In the genomic region with DNA sequence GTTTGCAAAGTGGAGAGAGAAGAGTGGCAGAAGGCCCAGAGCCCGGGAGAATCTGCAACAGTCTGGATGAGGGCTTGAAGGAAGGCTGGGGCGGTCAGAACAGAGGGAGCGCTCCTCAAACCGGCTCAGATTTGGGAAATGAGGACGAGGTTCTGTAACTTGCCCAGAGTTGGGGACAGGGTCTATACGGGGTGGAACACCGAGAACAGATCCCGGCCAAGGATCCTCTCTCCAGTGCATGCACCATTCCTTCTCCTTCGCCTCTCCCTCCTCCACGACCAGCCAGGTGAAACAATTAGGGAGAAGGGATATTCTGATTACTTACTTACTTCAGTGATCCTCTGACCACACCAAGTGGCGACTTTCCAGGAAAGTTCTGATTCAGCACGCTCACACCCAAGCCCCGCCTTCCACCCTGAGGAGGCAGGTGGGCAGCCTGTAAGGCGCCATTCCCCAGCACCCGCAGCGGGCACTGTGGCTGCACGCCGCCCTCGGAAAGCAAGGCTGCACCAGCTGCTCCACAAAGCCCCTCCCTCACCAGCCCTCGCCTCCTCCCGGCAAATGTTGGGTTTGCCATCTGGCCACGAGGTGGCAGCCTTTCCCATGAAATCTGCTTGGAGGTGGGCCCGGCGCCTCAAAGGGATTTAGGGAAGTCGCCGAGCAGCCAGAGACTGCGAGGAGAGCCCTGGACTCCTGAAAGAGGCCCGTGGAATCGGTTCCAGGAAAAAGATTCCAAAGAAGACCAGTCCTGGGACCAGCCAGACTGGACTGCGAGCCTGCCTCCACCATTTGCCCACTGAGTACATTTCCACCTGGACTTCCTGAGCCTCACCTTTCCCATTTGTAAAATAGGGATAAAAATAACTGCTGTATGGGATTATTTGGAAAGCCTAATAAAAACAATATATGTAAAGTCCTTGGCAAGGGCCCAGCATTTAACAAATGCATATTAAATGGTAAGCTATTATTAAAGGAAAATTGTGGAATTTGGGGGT, we compare ENCODE assay signal across 8 cellular contexts. TPM values are rescaled to one million over a fixed set of nuclear protein-coding genes. Genes with fewer than 3 reads are reported as not detected.
A peak's percentile ranks its signal among the peaks of the same experiment; 100 is the strongest.
DNase-seq lines count a peak whose midpoint lies in the region; ATAC-seq and TF ChIP-seq lines count a peak whose summit lies in the region.

No MANE protein-coding gene starts in this region.

- H3K4me1 ChIP-seq in mucosa of rectum (ENCODE audit: control insufficient read depth in 2 of 2, insufficient read depth in 2 of 2, low read length in 2 of 2) = peaks cover 11 to 15% of the 10 kb centered on the region in 2 donors

- DNase-seq in D341Med (ENCODE audit: low spot score) (peak; percentile 91), HUDEP-2 (lab: John Stamatoyannopoulos, UW; ENCODE audit: unreplicated experiment in 76 of 76) (peak in 59 of 76 experiments; percentile 1 to 71 (median 32)), NOMO-1 treated with dmso at 0.1 percent for 144 hours (lab: John Stamatoyannopoulos, UW; ENCODE audit: unreplicated experiment) (peak; percentile 56), epithelial cell of proximal tubule (ENCODE audit: low read depth) (peak; percentile 59)
- DNase-seq in activated CD8-positive, alpha-beta memory T cell treated with anti-CD3 and anti-CD28 coated beads, Interleukin-2, amount 50 U/mL, for 48 hours = peak; percentile 87
- DNase-seq in stimulated activated CD8-positive, alpha-beta memory T cell treated with anti-CD3 and anti-CD28 coated beads, Interleukin-4, amount 100 ng/mL, for 1 hour (ENCODE audit: low read depth in 2 of 2, low spot score in 1 of 2) = peak; percentile 19 to 28

- H3K36me3 ChIP-seq in mucosa of rectum (ENCODE audit: control insufficient read depth in 2 of 2, insufficient read depth in 2 of 2, low read length in 2 of 2) = no peaks in the 10 kb centered on the region

- H3K4me3 ChIP-seq in epithelial cell of proximal tubule (ENCODE audit: low read depth, low read length) (peak overlapping the region; percentile 40), mucosa of rectum (ENCODE audit: low read length in 2 of 2) (peak overlapping the region; percentile 50 to 67)

- H3K27me3 ChIP-seq in mucosa of rectum (ENCODE audit: control insufficient read depth in 2 of 2, insufficient read depth in 2 of 2, low read length in 2 of 2) = no peaks in the 10 kb centered on the region

- TF ChIP-seq CTCF in epithelial cell of proximal tubule (conservative IDR thresholded peaks at IDR 0.05; ENCODE audit: low read depth, low read length) = peak; percentile 91

- ATAC-seq in GM21447 (IDR thresholded peaks at IDR 0.05; ENCODE audit: unreplicated experiment) = peak; percentile 91

- no peak overlapping the region for H3K27ac ChIP-seq in mucosa of rectum (ENCODE audit: low read depth in 2 of 2, low read length in 2 of 2)

- H3K9ac ChIP-seq in mucosa of rectum (ENCODE audit: low read depth in 1 of 2, low read length in 2 of 2) = peak overlapping the region; percentile 6 to 32

- H3K9me3 ChIP-seq in mucosa of rectum (ENCODE audit: control insufficient read depth in 2 of 2, low read length in 2 of 2) = no peaks in the 10 kb centered on the region

RNA-seq across cellular contexts. Expression of a gene that starts 22.2 kb away (rescaled TPM):
- total RNA-seq in epithelial cell of proximal tubule = 87.2 and 94.5 TPM in 2 replicates

Comparison
In these comparisons a context has a peak if more than half of its experiments do, and no peak if none do; other contexts are left out.
1. DNase-seq: peak in every context shown above with its lines; median percentile 91 in D341Med; 87 in activated CD8-positive, alpha-beta memory T cell treated with anti-CD3 and anti-CD28 coated beads, Interleukin-2, amount 50 U/mL, for 48 hours; 59 in epithelial cell of proximal tubule; 56 in NOMO-1 treated with dmso at 0.1 percent for 144 hours; 32 in HUDEP-2; 24 in stimulated activated CD8-positive, alpha-beta memory T cell treated with anti-CD3 and anti-CD28 coated beads, Interleukin-4, amount 100 ng/mL, for 1 hour.